ENCODE assay signal across 8 cellular contexts in the genomic region with DNA sequence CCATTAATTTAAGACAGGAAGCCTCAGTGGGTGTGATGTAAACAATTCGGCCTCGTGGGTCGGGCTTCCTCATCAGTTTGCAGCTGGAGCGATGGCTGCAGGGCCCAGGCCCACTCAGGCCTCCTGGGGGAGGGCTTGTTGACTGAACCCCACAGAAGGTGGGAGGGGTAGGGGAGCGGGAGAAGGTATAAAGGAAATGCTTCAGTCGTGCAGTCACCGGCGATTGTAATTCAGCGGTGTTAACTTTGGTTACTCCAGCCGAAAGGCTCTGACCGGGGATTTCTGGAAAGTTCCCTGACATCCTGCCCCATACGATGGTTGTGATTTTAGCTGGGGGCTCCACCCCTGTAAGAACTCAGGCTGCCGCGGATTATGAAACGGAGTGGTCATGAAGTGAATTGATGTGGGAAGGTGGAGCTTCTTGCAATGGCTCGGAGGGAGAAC.
DNase-seq lines count a peak whose midpoint lies in the region; ATAC-seq and TF ChIP-seq lines count a peak whose summit lies in the region.

No MANE protein-coding gene starts in this region.

- peaks cover 4% of the 10 kb centered on the region for H3K9me3 ChIP-seq in ES-I3 (ENCODE audit: control insufficient read depth, insufficient read depth, low read length)
- peaks cover 9% of the 10 kb centered on the region for H3K9me3 ChIP-seq in WERI-Rb-1 (ENCODE audit: severe bottlenecking)
- H3K9me3 ChIP-seq in neuron (ENCODE audit: low read length) = peaks cover 2% of the 10 kb centered on the region
- H3K9me3 ChIP-seq in SK-N-SH = no peaks in the 10 kb centered on the region

- no peaks in the 10 kb centered on the region for H3K79me2 ChIP-seq in SK-N-SH (ENCODE audit: insufficient read depth)

- H3K4me3 ChIP-seq in WERI-Rb-1 (ENCODE audit: low read depth, low read length) = peak overlapping the region; percentile 79
- H3K4me3 ChIP-seq in neuron (ENCODE audit: low read length) = peak overlapping the region; percentile 47
- no peak overlapping the region; a peak in 1 of 4 replicates for H3K4me3 ChIP-seq in SK-N-SH (ENCODE audit: low read depth in 2 of 2, low read length in 1 of 2)

- peak; percentile 24 for DNase-seq in WERI-Rb-1
- DNase-seq in foreskin keratinocyte = peak; percentile 54 to 63
- DNase-seq in SK-N-SH = no peak
- no peak for DNase-seq in HUDEP-2 (lab: John Stamatoyannopoulos, UW; ENCODE audit: unreplicated experiment in 76 of 76)
- DNase-seq in cerebellar nuclear complex (lab: John Stamatoyannopoulos, UW) = no peak

- TF ChIP-seq CTCF in WERI-Rb-1 (IDR thresholded peaks at IDR 0.05; ENCODE audit: low read depth, low read length) (no peak), foreskin keratinocyte (conservative IDR thresholded peaks at IDR 0.05) (no peak), SK-N-SH (IDR thresholded peaks at IDR 0.05) (no peak)

- H3K9me2 ChIP-seq in SK-N-SH = no peaks in the 10 kb centered on the region

- H4K20me1 ChIP-seq in SK-N-SH (ENCODE audit: insufficient read depth) = no peaks in the 10 kb centered on the region

- POLR2A ChIA-PET in SK-N-SH (lab: Yijun Ruan, JAX) = interaction anchor here (1.2 kb wide), 1 partner anchor 14 kb away, joined by 3 read pairs; no protein-coding TSS in a partner anchor

- H3K4me2 ChIP-seq in SK-N-SH = no peak overlapping the region

- peak; percentile 61 for ATAC-seq in foreskin keratinocyte
- no peak for ATAC-seq in GM21786 (IDR thresholded peaks at IDR 0.05; ENCODE audit: unreplicated experiment)

- TF ChIP-seq RAD21 in SK-N-SH (IDR thresholded peaks at IDR 0.05; ENCODE audit: low read length) = no peak

- peaks cover 25% of the 10 kb centered on the region for H3K4me1 ChIP-seq in ES-I3 (ENCODE audit: insufficient read depth, low read length)
- peaks cover 6% of the 10 kb centered on the region for H3K4me1 ChIP-seq in foreskin keratinocyte
- H3K4me1 ChIP-seq in neuron (ENCODE audit: insufficient read depth, low read length) = peaks cover 19% of the 10 kb centered on the region
- H3K4me1 ChIP-seq in SK-N-SH (ENCODE audit: control insufficient read depth in 1 of 2, insufficient read depth in 2 of 2, low read depth in 1 of 2, low read length in 1 of 2) = peaks cover 0 to 17% of the 10 kb centered on the region in 2 experiments; a peak in 1 of 4 replicates

- 78% methylated on average over 16 of the region's 16 CpGs for whole genome bisulfite sequencing in SK-N-SH (ENCODE audit: low lambda C conversion rate)

- no peaks in the 10 kb centered on the region for H3K36me3 ChIP-seq in ES-I3 (ENCODE audit: insufficient read depth, low read length)
- H3K36me3 ChIP-seq in WERI-Rb-1 = peaks cover 18% of the 10 kb centered on the region
- no peaks in the 10 kb centered on the region for H3K36me3 ChIP-seq in neuron (ENCODE audit: insufficient read depth, low read length)
- H3K36me3 ChIP-seq in SK-N-SH (replicated peaks in 1 of 2; ENCODE audit: control insufficient read depth in 1 of 2, insufficient read depth in 2 of 2, low read length in 1 of 2) = no peaks in the 10 kb centered on the region

- peak overlapping the region; percentile 7 for H2AFZ ChIP-seq in neuron (ENCODE audit: low read depth, low read length)
- H2AFZ ChIP-seq in SK-N-SH (ENCODE audit: low read depth) = no peak overlapping the region

- H3K27me3 ChIP-seq in WERI-Rb-1 (ENCODE audit: insufficient read depth, low read depth, severe bottlenecking) (no peaks in the 10 kb centered on the region), foreskin keratinocyte (no peaks in the 10 kb centered on the region), neuron (ENCODE audit: insufficient read depth, low read length) (peaks cover 23% of the 10 kb centered on the region), SK-N-SH (ENCODE audit: insufficient read depth) (peaks cover 24% of the 10 kb centered on the region; the same call in 1 of the 2 replicates)

- H3K9ac ChIP-seq in ES-I3 (ENCODE audit: low read depth, low read length) (peak overlapping the region; percentile 73), SK-N-SH (no peak overlapping the region)

- CTCF ChIA-PET in SK-N-SH (lab: Yijun Ruan, JAX) = interaction anchor here (0.6 to 4.9 kb wide), 3 partner anchors 9 to 223 kb away, joined by 3 to 21 read pairs (median 6); no protein-coding TSS in a partner anchor

- peak overlapping the region; percentile 99 for H3K27ac ChIP-seq in WERI-Rb-1
- peak overlapping the region; percentile 95 for H3K27ac ChIP-seq in foreskin keratinocyte
- H3K27ac ChIP-seq in SK-N-SH (ENCODE audit: low read depth in 2 of 2, low read length in 1 of 2) = no peak overlapping the region

- H3F3A ChIP-seq in SK-N-SH (replicated peaks; ENCODE audit: insufficient read depth) = no peaks in the 10 kb centered on the region

- TF ChIP-seq EP300 in SK-N-SH (IDR thresholded peaks at IDR 0.05; ENCODE audit: borderline replicate concordance in 1 of 2, low read depth in 1 of 2, low read length in 1 of 2) = no peak

TF ChIP-seq in SK-N-SH, 30 proteins besides CTCF, POLR2A, EP300 and RAD21 (continues in another document):
- no peak for TF ChIP-seq SMC3 (IDR thresholded peaks at IDR 0.05; ENCODE audit: low read depth, low read length)
- no peak for TF ChIP-seq ZBTB33 (IDR thresholded peaks at IDR 0.05; ENCODE audit: borderline replicate concordance, low read depth)
- TF ChIP-seq, protein P1, sequence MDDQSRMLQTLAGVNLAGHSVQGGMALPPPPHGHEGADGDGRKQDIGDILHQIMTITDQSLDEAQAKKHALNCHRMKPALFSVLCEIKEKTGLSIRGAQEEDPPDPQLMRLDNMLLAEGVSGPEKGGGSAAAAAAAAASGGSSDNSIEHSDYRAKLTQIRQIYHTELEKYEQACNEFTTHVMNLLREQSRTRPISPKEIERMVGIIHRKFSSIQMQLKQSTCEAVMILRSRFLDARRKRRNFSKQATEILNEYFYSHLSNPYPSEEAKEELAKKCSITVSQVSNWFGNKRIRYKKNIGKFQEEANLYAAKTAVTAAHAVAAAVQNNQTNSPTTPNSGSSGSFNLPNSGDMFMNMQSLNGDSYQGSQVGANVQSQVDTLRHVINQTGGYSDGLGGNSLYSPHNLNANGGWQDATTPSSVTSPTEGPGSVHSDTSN (IDR thresholded peaks at IDR 0.05) = no peak
- TF ChIP-seq JUND (IDR thresholded peaks at IDR 0.05) = no peak
- TF ChIP-seq EZH2phosphoT487 (IDR thresholded peaks at IDR 0.05; ENCODE audit: borderline replicate concordance, low read depth) = no peak
- TF ChIP-seq FOXM1 (IDR thresholded peaks at IDR 0.05; ENCODE audit: low read depth) = no peak
- TF ChIP-seq POLR2AphosphoS5 (IDR thresholded peaks at IDR 0.05; ENCODE audit: low read depth, low read length) = no peak
- TF ChIP-seq REST (IDR thresholded peaks at IDR 0.05; ENCODE audit: low read depth, low read length) = no peak
- TF ChIP-seq, protein P2, sequence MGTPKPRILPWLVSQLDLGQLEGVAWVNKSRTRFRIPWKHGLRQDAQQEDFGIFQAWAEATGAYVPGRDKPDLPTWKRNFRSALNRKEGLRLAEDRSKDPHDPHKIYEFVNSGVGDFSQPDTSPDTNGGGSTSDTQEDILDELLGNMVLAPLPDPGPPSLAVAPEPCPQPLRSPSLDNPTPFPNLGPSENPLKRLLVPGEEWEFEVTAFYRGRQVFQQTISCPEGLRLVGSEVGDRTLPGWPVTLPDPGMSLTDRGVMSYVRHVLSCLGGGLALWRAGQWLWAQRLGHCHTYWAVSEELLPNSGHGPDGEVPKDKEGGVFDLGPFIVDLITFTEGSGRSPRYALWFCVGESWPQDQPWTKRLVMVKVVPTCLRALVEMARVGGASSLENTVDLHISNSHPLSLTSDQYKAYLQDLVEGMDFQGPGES (IDR thresholded peaks at IDR 0.05; ENCODE audit: low read depth, low read length) = no peak
- TF ChIP-seq RXRA (IDR thresholded peaks at IDR 0.05; ENCODE audit: borderline replicate concordance, low read depth) = no peak
- no peak for TF ChIP-seq GABPA (IDR thresholded peaks at IDR 0.05; ENCODE audit: low read depth)

Comparison
In these comparisons a context has a peak if more than half of its experiments do, and no peak if none do; other contexts are left out.
1. DNase-seq: peak in WERI-Rb-1 (single experiment) and foreskin keratinocyte (2 of 2); none in SK-N-SH (single experiment), HUDEP-2 (0 of 76) and cerebellar nuclear complex (0 of 2).
2. H3K27ac ChIP-seq: peak in WERI-Rb-1 (single experiment) and foreskin keratinocyte (single experiment); none in SK-N-SH (0 of 2).
3. H3K4me3 ChIP-seq: peak in WERI-Rb-1 (single experiment) and neuron (single experiment); none in SK-N-SH (0 of 2).